ENCODE assay signal across 20 cellular contexts in the genomic region with DNA sequence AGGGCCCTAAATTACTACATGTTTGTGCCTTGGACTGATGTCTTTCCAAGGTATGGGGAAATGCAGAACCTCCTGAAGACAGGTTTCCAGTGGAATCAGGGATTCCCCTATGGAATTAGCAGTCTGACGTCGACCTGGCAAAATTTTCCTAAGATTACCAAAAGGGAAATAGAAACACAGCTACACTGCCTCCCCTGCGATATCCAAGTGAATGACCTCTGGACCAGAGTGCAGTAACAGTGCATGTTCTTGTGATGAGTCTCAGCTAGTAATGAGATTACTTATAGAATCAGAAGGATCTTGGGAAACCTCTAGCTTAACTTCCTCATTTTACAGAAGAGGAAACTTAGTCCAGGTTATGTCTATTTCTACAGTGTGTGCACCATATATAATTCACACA. TPM values are rescaled to one million over a fixed set of nuclear protein-coding genes. Genes with fewer than 3 reads are reported as not detected.
"Had no signal": no experiment of that assay in that cellular context is flagged by ENCODE, and none has a peak within 500 bp of the region (broad histone marks: within the 10 kb centered on the region; RNA-seq: fewer than 3 reads in every experiment).

No MANE protein-coding gene starts in this region.

- H3K4me1 ChIP-seq: gastrocnemius medialis, prostate gland, right atrium auricular region, stomach had no signal

- H3K27ac Mint-ChIP-seq: activated naive CD4-positive, alpha-beta T cell treated with anti-CD3 and anti-CD28 coated beads for 36 hours; brain; type B pancreatic cell had no signal

- H3K27me3 Mint-ChIP-seq: brain, type B pancreatic cell had no signal

- ATAC-seq: activated T-cell treated with anti-CD3 and anti-CD28 coated beads, Interleukin-2, amount 50 U/mL, for 4 hours; gastrocnemius medialis; left ventricle myocardium superior had no signal

- H3K36me3 ChIP-seq: gastrocnemius medialis, prostate gland, right atrium auricular region, stomach had no signal

- H3K4me1 Mint-ChIP-seq: neural crest cell had no signal

- H3K27ac ChIP-seq: coronary artery, gastrocnemius medialis, prostate gland, right atrium auricular region, stomach, VCaP had no signal

- H3K9me3 Mint-ChIP-seq: brain, neural crest cell, type B pancreatic cell had no signal

- H3K4me3 ChIP-seq: coronary artery, gastrocnemius medialis, prostate gland, right atrium auricular region, stomach had no signal

- H3K9me3 ChIP-seq: gastrocnemius medialis, prostate gland, right atrium auricular region, stomach had no signal

- H3K36me3 Mint-ChIP-seq: brain, type B pancreatic cell had no signal

- DNase-seq: activated CD4-positive, alpha-beta T cell treated with anti-CD3 and anti-CD28 coated beads, Interleukin-2, amount 50 U/mL, for 1 hour; activated CD4-positive, CD25-positive, alpha-beta regulatory T cell treated with anti-CD3 and anti-CD28 coated beads, Interleukin-2, amount 50 U/mL, for 72 hours; activated CD8-positive, alpha-beta memory T cell treated with anti-CD3 and anti-CD28 coated beads, Interleukin-2, amount 50 U/mL, for 4 hours; activated naive CD4-positive, alpha-beta T cell treated with anti-CD3 and anti-CD28 coated beads for 36 hours; activated T-cell treated with anti-CD3 and anti-CD28 coated beads, Interleukin-2, amount 50 U/mL, for 4 hours; caudate nucleus; erythroblast; gastrocnemius medialis; head of caudate nucleus; left ventricle myocardium superior; stimulated activated CD4-positive, alpha-beta T cell treated with anti-CD3 and anti-CD28 coated beads, Interleukin-2, amount 100 ng/mL, for 48 hours; stomach; T-helper 9 cell had no signal

- H3K27me3 ChIP-seq: gastrocnemius medialis, right atrium auricular region, stomach had no signal

- H3K4me3 Mint-ChIP-seq: activated naive CD4-positive, alpha-beta T cell treated with anti-CD3 and anti-CD28 coated beads for 36 hours; activated T-cell treated with anti-CD3 and anti-CD28 coated beads, Interleukin-2, amount 50 U/mL, for 4 hours; brain; neural crest cell; type B pancreatic cell had no signal

RNA-seq across cellular contexts. Expression of gene CHST9, which starts 21.3 kb away (rescaled TPM):
- total RNA-seq: activated naive CD4-positive, alpha-beta T cell treated with anti-CD3 and anti-CD28 coated beads for 36 hours; activated T-cell treated with anti-CD3 and anti-CD28 coated beads, Interleukin-2, amount 50 U/mL, for 4 hours had no signal
